ENCODE assay signal across 9 cellular contexts in the genomic region with DNA sequence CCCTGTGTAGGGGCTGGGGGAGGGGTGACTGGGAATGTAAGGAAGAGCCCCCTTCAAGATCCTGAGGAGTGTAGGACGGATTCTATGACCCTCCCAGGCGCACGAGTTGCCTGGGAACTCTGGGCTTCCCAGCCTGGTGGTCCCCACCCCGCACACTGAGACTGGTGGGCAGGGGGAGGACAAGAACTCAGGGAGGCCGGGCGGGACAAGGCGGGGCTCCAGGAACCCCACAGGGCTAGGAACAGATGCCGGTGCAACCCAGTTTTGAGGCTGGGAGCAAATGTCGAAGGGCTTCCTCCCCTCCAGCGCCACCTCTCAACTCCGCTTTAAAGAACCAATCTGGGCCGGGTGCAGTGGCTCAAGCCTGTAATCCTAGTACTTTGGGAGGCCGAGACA. TPM values are rescaled to one million over a fixed set of nuclear protein-coding genes. Genes with fewer than 3 reads are reported as not detected.
DNase-seq lines count a peak whose midpoint lies in the region; TF ChIP-seq lines count a peak whose summit lies in the region.
"Had no signal": no experiment of that assay in that cellular context is flagged by ENCODE, and none has a peak within 500 bp of the region (broad histone marks: within the 10 kb centered on the region; RNA-seq: fewer than 3 reads in every experiment).

No MANE protein-coding gene starts in this region.

- peak overlapping the region; percentile 89 for H3K27ac ChIP-seq in mesodermal cell (ENCODE audit: low read depth, low read length, severe bottlenecking)
- H3K27ac ChIP-seq in tibial nerve: peak overlapping the region in 3 of 4 donors; percentile 98 to 99 (median 98)

- 76 to 90% methylated on average over 13 of the region's 13 CpGs for WGBS in mesodermal cell (ENCODE audit: insufficient coverage in 2 of 2), 2 experiments
- whole genome bisulfite sequencing in tibial nerve, 2 donors: 87 to 90% methylated on average over 13 of the region's 13 CpGs

- no peaks in the 10 kb centered on the region for H3K9me3 Mint-ChIP-seq in activated T-cell treated with anti-CD3 and anti-CD28 coated beads, Interleukin-2, amount 50 U/mL, for 24 hours
- H3K9me3 Mint-ChIP-seq in brain: no peaks in the 10 kb centered on the region

- in situ Hi-C loops in GM13976 (cut with MboI; ENCODE audit: low sequenced_read_pairs, unreplicated experiment): no loop called here

- H3K4me3 Mint-ChIP-seq in activated T-cell treated with anti-CD3 and anti-CD28 coated beads, Interleukin-2, amount 50 U/mL, for 24 hours: peak overlapping the region; percentile 86
- H3K4me3 Mint-ChIP-seq in brain: peak overlapping the region; percentile 89 to 93 (median 93)

- peaks cover 34% of the 10 kb centered on the region for H3K4me1 Mint-ChIP-seq in activated T-cell treated with anti-CD3 and anti-CD28 coated beads, Interleukin-2, amount 50 U/mL, for 24 hours (ENCODE audit: low read depth)
- peaks cover 57% of the 10 kb centered on the region for H3K4me1 Mint-ChIP-seq in brain

- H3K4me3 ChIP-seq in mesodermal cell (ENCODE audit: extremely low read depth, insufficient read depth, low read length, poor library complexity, severe bottlenecking): peak overlapping the region; percentile 74
- H3K4me3 ChIP-seq in tibial nerve: peak overlapping the region in 2 of 4 donors; percentile 78 to 86

- no peaks in the 10 kb centered on the region for H3K27me3 Mint-ChIP-seq in activated T-cell treated with anti-CD3 and anti-CD28 coated beads, Interleukin-2, amount 50 U/mL, for 24 hours
- peaks cover 2% of the 10 kb centered on the region for H3K27me3 Mint-ChIP-seq in brain

- TF ChIP-seq EP300 in tibial nerve (IDR thresholded peaks at IDR 0.05): no peak

- H3K9me3 ChIP-seq in mesodermal cell (ENCODE audit: control insufficient read depth, low read length): no peaks in the 10 kb centered on the region
- H3K9me3 ChIP-seq in tibial nerve: no peaks in the 10 kb centered on the region

- H3K4me1 ChIP-seq in mesodermal cell (ENCODE audit: control insufficient read depth, insufficient read depth, low read length, poor library complexity, severe bottlenecking) (peaks cover 9% of the 10 kb centered on the region), tibial nerve (peaks cover 0 to 44% (median 30%) of the 10 kb centered on the region in 4 donors)

- H3K27me3 ChIP-seq in tibial nerve: no peaks in the 10 kb centered on the region

- no peak for DNase-seq in activated T-cell treated with anti-CD3 and anti-CD28 coated beads, Interleukin-2, amount 50 U/mL, for 24 hours
- no peak for DNase-seq in activated T-cell treated with anti-CD3 and anti-CD28 coated beads for 4 hours
- no peak for DNase-seq in tibial nerve (ENCODE audit: low spot score in 2 of 2)
- no peak for DNase-seq in SIG-M5 treated with dmso at 0.1 percent for 504 hours (lab: John Stamatoyannopoulos, UW; ENCODE audit: unreplicated experiment)
- no peak for DNase-seq in NCI-H187 treated with DMSO at 0.1 percent for 48 hours (lab: John Stamatoyannopoulos, UW)
- DNase-seq in GM13976 (ENCODE audit: low spot score): no peak
- DNase-seq: NCI-H2171 had no signal

- TF ChIP-seq POLR2A in tibial nerve (IDR thresholded peaks at IDR 0.05): no peak

- H3K27ac Mint-ChIP-seq in activated T-cell treated with anti-CD3 and anti-CD28 coated beads, Interleukin-2, amount 50 U/mL, for 24 hours: peak overlapping the region; percentile 92
- peak overlapping the region; percentile 80 to 99 (median 98) for H3K27ac Mint-ChIP-seq in brain

- TF ChIP-seq CTCF in brain (conservative IDR thresholded peaks at IDR 0.05): no peak
- no peak for TF ChIP-seq CTCF in tibial nerve (IDR thresholded peaks at IDR 0.05)
- TF ChIP-seq CTCF in GM13976 (IDR thresholded peaks at IDR 0.05; ENCODE audit: borderline replicate concordance, control extremely low read depth, extremely low read depth, insufficient read depth, missing control alignments): no peak

- H3K36me3 ChIP-seq in mesodermal cell (ENCODE audit: control insufficient read depth, insufficient read depth, low read length): peaks cover 19% of the 10 kb centered on the region
- H3K36me3 ChIP-seq in tibial nerve: no peaks in the 10 kb centered on the region

- peaks cover 35% of the 10 kb centered on the region for H3K36me3 Mint-ChIP-seq in activated T-cell treated with anti-CD3 and anti-CD28 coated beads, Interleukin-2, amount 50 U/mL, for 24 hours (ENCODE audit: low read depth)
- H3K36me3 Mint-ChIP-seq in brain: peaks cover 12% of the 10 kb centered on the region

RNA-seq across cellular contexts. Expression of a gene that starts 1.3 kb away (rescaled TPM):
- 174 TPM for polyA plus RNA-seq in brain (ENCODE audit: insufficient read depth, low read depth, low replicate concordance)
- 215 TPM for polyA plus RNA-seq in mesodermal cell (2013, experiment 1 of 2)
- polyA plus RNA-seq in mesodermal cell (2013, experiment 2 of 2): 190 TPM
- 100 to 1,000 TPM in 1 of 4 donors, 10 to 100 TPM in 3; 64.7 to 103 (median 71.9) TPM for total RNA-seq in tibial nerve

RNA-seq across cellular contexts. Expression of a gene that starts 37.7 kb away (rescaled TPM):
- 28.7 TPM for polyA plus RNA-seq in brain (ENCODE audit: insufficient read depth, low read depth, low replicate concordance)
- 76.5 TPM for polyA plus RNA-seq in mesodermal cell (2013, experiment 1 of 2)
- 75.7 TPM for polyA plus RNA-seq in mesodermal cell (2013, experiment 2 of 2)
- 10 to 100 TPM; 27.6 to 34.3 (median 32.9) TPM for total RNA-seq in tibial nerve
